Comparison of ENCODE assay signal across 22 cellular contexts in genomic region chr5:109611505-109611904, GRCh38.
DNase-seq lines count a peak whose midpoint lies in the region; ATAC-seq and TF ChIP-seq lines count a peak whose summit lies in the region.
"Had no signal": no experiment of that assay in that cellular context is flagged by ENCODE, and none has a peak within 500 bp of the region (broad histone marks: within the 10 kb centered on the region; RNA-seq: fewer than 3 reads in every experiment).

No MANE protein-coding gene starts in this region.

- DNase-seq in NCI-H1436 (lab: John Stamatoyannopoulos, UW): peak; percentile 3
- no peak for DNase-seq in NCI-H1436 treated with DMSO at 0.1 percent for 48 hours (lab: John Stamatoyannopoulos, UW)
- peak; percentile 89 for DNase-seq in NCI-H524 treated with DMSO at 0.1 percent for 48 hours (lab: John Stamatoyannopoulos, UW)
- no peak for DNase-seq in lower leg skin (ENCODE audit: low spot score in 2 of 2)
- no peak for DNase-seq in colonic mucosa
- DNase-seq in epidermal melanocyte (ENCODE audit: insufficient read length, low spot score): no peak
- DNase-seq: activated naive CD4-positive, alpha-beta T cell treated with Interleukin-2 at 50 U/mL for 16 hours; body of pancreas; CD8-positive, alpha-beta memory T cell; cerebellar nuclear complex; H7; left lung; naive B cell; NCI-H187; NCI-H748 treated with DMSO at 0.1 percent for 48 hours; OCI-M1; stimulated activated naive CD4-positive, alpha-beta T cell treated with Interleukin-2 at 50 U/mL for 16 hours; T-helper 9 cell; uterus had no signal

- H3K27me3 ChIP-seq in colonic mucosa: no peaks in the 10 kb centered on the region
- H3K27me3 ChIP-seq: body of pancreas, left lung, uterus had no signal

- H3K27ac ChIP-seq in cingulate gyrus (ENCODE audit: low read depth, low read length): peak overlapping the region; percentile 99
- H3K27ac ChIP-seq in colonic mucosa: no peak overlapping the region
- H3K27ac ChIP-seq: body of pancreas, left lung, uterus had no signal

- H3K4me3 ChIP-seq in lower leg skin (ENCODE audit: low read depth, poor library complexity, severe bottlenecking) (no peak overlapping the region), colonic mucosa (no peak overlapping the region)
- H3K4me3 ChIP-seq: body of pancreas, left lung, uterus had no signal

- TF ChIP-seq POLR2A in lower leg skin (IDR thresholded peaks at IDR 0.05): no peak

- intact Hi-C loops in lower leg skin (cut with DNase I; ENCODE audit: low total_unique reads) (no loop called here), colonic mucosa (cut with DNase I) (no loop called here)

- no peaks in the 10 kb centered on the region for H3K9me3 ChIP-seq in colonic mucosa
- H3K9me3 ChIP-seq: body of pancreas, left lung, uterus had no signal

- no peaks in the 10 kb centered on the region for H3K4me1 ChIP-seq in colonic mucosa
- H3K4me1 ChIP-seq: body of pancreas, left lung, uterus had no signal

- WGBS in lower leg skin, 2 donors: 81 to 82% methylated on average over 3 of the region's 3 CpGs

- no peak overlapping the region for H3K9ac ChIP-seq in colonic mucosa (ENCODE audit: low read depth in 2 of 2, low read length in 2 of 2)

- no peaks in the 10 kb centered on the region for H3K36me3 ChIP-seq in colonic mucosa
- H3K36me3 ChIP-seq: left lung, uterus had no signal

- TF ChIP-seq CTCF in lower leg skin (IDR thresholded peaks at IDR 0.05) (no peak), colonic mucosa (IDR thresholded peaks at IDR 0.05) (no peak)

- ATAC-seq in HG02759 (IDR thresholded peaks at IDR 0.05; ENCODE audit: unreplicated experiment): no peak
- ATAC-seq: body of pancreas, left lung, Right ventricle myocardium inferior had no signal

Comparison
In these comparisons a context has a peak if more than half of its experiments do, and no peak if none do; other contexts are left out.
1. DNase-seq: peak in NCI-H1436 (single experiment) and NCI-H524 treated with DMSO at 0.1 percent for 48 hours (single experiment); none in NCI-H1436 treated with DMSO at 0.1 percent for 48 hours (single experiment), lower leg skin (0 of 2), colonic mucosa (single experiment) and epidermal melanocyte (single experiment).